9 cellular contexts compared by ENCODE assay signal in genomic region chr1:14742181-14742980, GRCh38.
A peak's percentile ranks its signal among the peaks of the same experiment; 100 is the strongest.
DNase-seq lines count a peak whose midpoint lies in the region; ATAC-seq and TF ChIP-seq lines count a peak whose summit lies in the region.
"Had no signal": no experiment of that assay in that cellular context is flagged by ENCODE, and none has a peak within 500 bp of the region (broad histone marks: within the 10 kb centered on the region; RNA-seq: fewer than 3 reads in every experiment).

No MANE protein-coding gene starts in this region.

- no peaks in the 10 kb centered on the region for H3K36me3 ChIP-seq in CD8-positive, alpha-beta memory T cell (ENCODE audit: insufficient read depth, low read length)

- H3K9me3 ChIP-seq in CD8-positive, alpha-beta memory T cell (ENCODE audit: low read length): no peaks in the 10 kb centered on the region

- H3K4me3 ChIP-seq in CD8-positive, alpha-beta memory T cell (ENCODE audit: low read length): no peak overlapping the region

- no peaks in the 10 kb centered on the region for H3K9me3 Mint-ChIP-seq in chondrocyte (ENCODE audit: low read depth)
- no peaks in the 10 kb centered on the region for H3K9me3 Mint-ChIP-seq in CD8-positive, alpha-beta memory T cell

- H3K4me1 ChIP-seq in CD8-positive, alpha-beta memory T cell (ENCODE audit: insufficient read depth, low read length): no peaks in the 10 kb centered on the region

- peaks cover 6% of the 10 kb centered on the region for H3K27me3 ChIP-seq in CD8-positive, alpha-beta memory T cell (ENCODE audit: insufficient read depth, low read length, poor library complexity, severe bottlenecking)

- peak overlapping the region; percentile 58 for H3K27ac Mint-ChIP-seq in chondrocyte (ENCODE audit: unreplicated experiment)
- H3K27ac Mint-ChIP-seq in CD8-positive, alpha-beta memory T cell: no peak overlapping the region

- H3K27ac ChIP-seq in CD8-positive, alpha-beta memory T cell (ENCODE audit: low read depth, low read length): no peak overlapping the region

- TF ChIP-seq CTCF in chondrocyte (IDR thresholded peaks at IDR 0.05): no peak

- POLR2A ChIA-PET in CD8-positive, alpha-beta memory T cell (lab: Charles Lee): no interaction called here

- CTCF ChIA-PET in CD8-positive, alpha-beta memory T cell (lab: Charles Lee): no interaction called here

- DNase-seq in EH (ENCODE audit: low read depth) (peak; percentile 88), NCI-H1694 (lab: John Stamatoyannopoulos, UW) (peak; percentile 29), chondrocyte (ENCODE audit: low spot score) (no peak), non-pigmented ciliary epithelial cell (ENCODE audit: low read depth) (peak; percentile 95), DMS114 treated with DMSO at 0.1 percent for 48 hours (lab: John Stamatoyannopoulos, UW; ENCODE audit: unreplicated experiment) (no peak), mesenteric fat pad (ENCODE audit: low spot score) (no peak)
- no peak for DNase-seq in CD8-positive, alpha-beta memory T cell
- DNase-seq: NCI-H187 treated with DMSO at 0.1 percent for 48 hours had no signal

- ATAC-seq in HG02885 (IDR thresholded peaks at IDR 0.05; ENCODE audit: poor library complexity, unreplicated experiment): no peak

- peaks cover 7% of the 10 kb centered on the region for H3K4me1 Mint-ChIP-seq in chondrocyte (ENCODE audit: low read depth)
- H3K4me1 Mint-ChIP-seq in CD8-positive, alpha-beta memory T cell: no peaks in the 10 kb centered on the region

- H3K27me3 Mint-ChIP-seq in chondrocyte (ENCODE audit: low read depth): peaks cover 16% of the 10 kb centered on the region
- peaks cover 19 to 38% of the 10 kb centered on the region in 2 donors for H3K27me3 Mint-ChIP-seq in CD8-positive, alpha-beta memory T cell

- no peak overlapping the region for H3K4me3 Mint-ChIP-seq in chondrocyte (ENCODE audit: unreplicated experiment)
- no peak overlapping the region for H3K4me3 Mint-ChIP-seq in CD8-positive, alpha-beta memory T cell

- no peaks in the 10 kb centered on the region for H3K36me3 Mint-ChIP-seq in chondrocyte (ENCODE audit: low read depth)
- H3K36me3 Mint-ChIP-seq in CD8-positive, alpha-beta memory T cell: no peaks in the 10 kb centered on the region

Comparison
In these comparisons a context has a peak if more than half of its experiments do, and no peak if none do; other contexts are left out.
1. DNase-seq: peak in EH (single experiment), NCI-H1694 (single experiment) and non-pigmented ciliary epithelial cell (single experiment); none in chondrocyte (single experiment), DMS114 treated with DMSO at 0.1 percent for 48 hours (single experiment), CD8-positive, alpha-beta memory T cell (0 of 5) and mesenteric fat pad (single experiment).